Comparison of ENCODE assay signal across 8 cellular contexts in the genomic region with DNA sequence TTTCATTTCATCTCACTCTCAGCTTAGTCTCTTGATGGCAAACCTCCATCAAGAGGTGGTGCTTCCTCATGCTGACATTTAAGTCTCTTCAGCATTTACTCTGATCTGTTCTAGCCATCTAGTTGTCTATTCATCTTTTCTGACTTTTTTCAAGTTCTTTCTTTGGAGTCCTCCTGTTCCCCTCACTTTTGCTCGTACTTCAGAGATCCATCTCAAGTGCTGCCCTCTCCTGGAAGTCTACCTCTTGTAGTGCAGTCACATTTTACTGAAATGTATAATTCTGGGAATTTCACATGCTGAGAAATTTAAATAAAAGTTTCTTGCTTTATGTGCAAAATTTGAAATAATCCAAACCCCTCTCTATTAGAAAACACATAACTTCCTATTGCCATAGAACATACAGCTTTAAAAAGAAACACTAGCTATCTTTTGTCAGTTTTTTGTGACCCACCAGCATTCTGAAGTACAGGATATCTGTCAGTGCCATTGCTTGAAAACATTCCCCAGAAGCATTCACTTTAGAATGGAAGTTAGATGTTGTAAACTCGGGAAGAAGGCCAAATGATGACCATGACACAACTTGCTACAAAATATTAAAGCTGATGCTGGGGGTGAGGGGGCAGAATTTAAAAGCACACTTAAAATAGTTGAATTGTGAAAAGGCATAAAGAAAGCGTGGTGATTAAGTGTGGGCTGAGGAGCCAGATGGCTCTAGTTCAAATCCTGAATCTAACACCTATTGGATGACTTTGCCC. TPM values are rescaled to one million over a fixed set of nuclear protein-coding genes. Genes with fewer than 3 reads are reported as not detected.
DNase-seq lines count a peak whose midpoint lies in the region; ATAC-seq and TF ChIP-seq lines count a peak whose summit lies in the region.

No MANE protein-coding gene starts in this region.

- peak; percentile 99 for DNase-seq in DMS 273 treated with DMSO at 0.1 percent for 48 hours (lab: John Stamatoyannopoulos, UW)
- DNase-seq in H7, result peak; percentile 44
- no peak for DNase-seq in lower lobe of right lung
- no peak for DNase-seq in omental fat pad (ENCODE audit: low spot score)
- DNase-seq in UCSD-AML1 (lab: John Stamatoyannopoulos, UW; ENCODE audit: unreplicated experiment), result no peak
- DNase-seq in NCI-H146 treated with DMSO at 0.1 percent for 48 hours (lab: John Stamatoyannopoulos, UW; ENCODE audit: unreplicated experiment), result no peak

- peak overlapping the region; percentile 2 for H3K4me3 Mint-ChIP-seq in activated T-helper 17 cell treated with anti-CD3 and anti-CD28 coated beads, Interleukin-2, amount 50 U/mL, for 72 hours

- no peak overlapping the region for H3K4me3 ChIP-seq in H7 (ENCODE audit: insufficient read depth, low read depth, low read length)
- no peak overlapping the region for H3K4me3 ChIP-seq in lower lobe of right lung

- peaks cover 30% of the 10 kb centered on the region for H3K36me3 Mint-ChIP-seq in activated T-helper 17 cell treated with anti-CD3 and anti-CD28 coated beads, Interleukin-2, amount 50 U/mL, for 72 hours (ENCODE audit: low read depth)

- H3K9me3 Mint-ChIP-seq in activated T-helper 17 cell treated with anti-CD3 and anti-CD28 coated beads, Interleukin-2, amount 50 U/mL, for 72 hours, result no peaks in the 10 kb centered on the region

- intact Hi-C loops in lower lobe of right lung (cut with DNase I), result no loop called here

- no peaks in the 10 kb centered on the region for H3K27me3 ChIP-seq in H7 (ENCODE audit: control insufficient read depth, insufficient read depth, low read length)
- no peaks in the 10 kb centered on the region for H3K27me3 ChIP-seq in lower lobe of right lung (ENCODE audit: low read depth)

- H3K27ac Mint-ChIP-seq in activated T-helper 17 cell treated with anti-CD3 and anti-CD28 coated beads, Interleukin-2, amount 50 U/mL, for 72 hours, result no peak overlapping the region

- peaks cover 28% of the 10 kb centered on the region for H3K4me1 ChIP-seq in lower lobe of right lung

- H3K4me1 Mint-ChIP-seq in activated T-helper 17 cell treated with anti-CD3 and anti-CD28 coated beads, Interleukin-2, amount 50 U/mL, for 72 hours, result peaks cover 58% of the 10 kb centered on the region

- no peak for ATAC-seq in activated T-helper 17 cell treated with anti-CD3 and anti-CD28 coated beads, Interleukin-2, amount 50 U/mL, for 72 hours (replicated peaks)
- ATAC-seq in lower lobe of right lung, result no peak
- no peak for ATAC-seq in HG03280 (IDR thresholded peaks at IDR 0.05; ENCODE audit: unreplicated experiment)
- ATAC-seq in omental fat pad (ENCODE audit: low FRiP score), result no peak

- H3K36me3 ChIP-seq in H7 (replicated peaks; ENCODE audit: control insufficient read depth, insufficient read depth, low read length) (no peaks in the 10 kb centered on the region), lower lobe of right lung (no peaks in the 10 kb centered on the region)

- TF ChIP-seq CTCF in lower lobe of right lung (IDR thresholded peaks at IDR 0.05), result peak; percentile 26
- no peak for TF ChIP-seq CTCF in omental fat pad (IDR thresholded peaks at IDR 0.05)

- no peaks in the 10 kb centered on the region for H3K9me3 ChIP-seq in lower lobe of right lung

- H3K27ac ChIP-seq in lower lobe of right lung, result no peak overlapping the region

- no peaks in the 10 kb centered on the region for H3K27me3 Mint-ChIP-seq in activated T-helper 17 cell treated with anti-CD3 and anti-CD28 coated beads, Interleukin-2, amount 50 U/mL, for 72 hours

RNA-seq across cellular contexts. Expression of a gene that starts 21.9 kb away (rescaled TPM):
- total RNA-seq in H7 (2014; rRNA removed; shearing (Covaris generic)), result 19.6 and 36.7 TPM in 2 replicates
- 10 to 100 TPM; 16.5 to 50.9 TPM for total RNA-seq in activated T-helper 17 cell treated with anti-CD3 and anti-CD28 coated beads, Interleukin-2, amount 50 U/mL, for 72 hours
- total RNA-seq in lower lobe of right lung (13.4 TPM), omental fat pad (10 to 100 TPM; 13.7 to 27.7 (median 21.7) TPM)

Comparison
In these comparisons a context has a peak if more than half of its experiments do, and no peak if none do; other contexts are left out.
1. DNase-seq: peak in DMS 273 treated with DMSO at 0.1 percent for 48 hours (single experiment) and H7 (single experiment); none in lower lobe of right lung (single experiment), omental fat pad (single experiment), UCSD-AML1 (single experiment) and NCI-H146 treated with DMSO at 0.1 percent for 48 hours (single experiment).